10 cellular contexts compared by ENCODE assay signal in the genomic region with DNA sequence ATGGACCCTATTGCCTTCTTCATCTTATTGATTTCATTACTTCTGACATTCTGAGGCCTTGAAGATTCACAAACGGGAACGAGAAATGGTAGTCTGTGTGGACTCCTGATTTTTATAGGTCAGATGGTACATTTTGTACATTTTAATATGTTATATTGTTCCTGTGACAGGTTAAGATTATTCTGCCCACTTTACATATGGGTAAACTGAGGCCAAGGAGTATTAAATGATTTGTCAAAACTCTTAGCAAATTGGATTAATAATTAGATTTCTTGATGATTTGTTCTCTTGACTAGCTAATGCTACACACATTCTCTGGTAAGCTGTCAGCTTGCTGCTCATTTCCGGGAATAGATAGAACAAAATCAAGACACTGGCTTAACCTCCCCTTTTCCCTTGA. TPM values are rescaled to one million over a fixed set of nuclear protein-coding genes. Genes with fewer than 3 reads are reported as not detected.
DNase-seq lines count a peak whose midpoint lies in the region; ATAC-seq and TF ChIP-seq lines count a peak whose summit lies in the region.
"Had no signal": no experiment of that assay in that cellular context is flagged by ENCODE, and none has a peak within 500 bp of the region (broad histone marks: within the 10 kb centered on the region; RNA-seq: fewer than 3 reads in every experiment).

No MANE protein-coding gene starts in this region.

- H3K36me3 ChIP-seq in DOHH2 (ENCODE audit: control insufficient read depth, low read length) = peaks cover 45% of the 10 kb centered on the region
- H3K36me3 ChIP-seq in OCI-LY1 (ENCODE audit: insufficient read depth, low read length) = peaks cover 39% of the 10 kb centered on the region
- peaks cover 4 to 40% (median 21%) of the 10 kb centered on the region in 4 donors for H3K36me3 ChIP-seq in sigmoid colon

- H3K79me2 ChIP-seq in DOHH2 (ENCODE audit: control insufficient read depth, low read length) (peaks cover 38% of the 10 kb centered on the region), OCI-LY1 (ENCODE audit: insufficient read depth, low read length) (peaks cover 23% of the 10 kb centered on the region)

- no peaks in the 10 kb centered on the region; the same call in 1 of the 2 replicates for H4K20me1 ChIP-seq in DOHH2 (ENCODE audit: control insufficient read depth, insufficient read depth, low read depth, low read length)
- H4K20me1 ChIP-seq in OCI-LY1 (ENCODE audit: insufficient read depth, low read length) = no peaks in the 10 kb centered on the region

- H3K4me3 ChIP-seq in DOHH2 (ENCODE audit: low read length) = peak overlapping the region; percentile 99
- H3K4me3 ChIP-seq in OCI-LY1 (ENCODE audit: low read depth, low read length, poor library complexity, severe bottlenecking) = peak overlapping the region; percentile 88
- H3K4me3 ChIP-seq in epithelial cell of proximal tubule (ENCODE audit: low read depth, low read length) = peak overlapping the region; percentile 88
- H3K4me3 ChIP-seq in sigmoid colon = no peak overlapping the region

- DNase-seq in epithelial cell of proximal tubule (ENCODE audit: low read depth) = no peak
- no peak for DNase-seq in sigmoid colon
- no peak for DNase-seq in COR-L47 (lab: John Stamatoyannopoulos, UW)
- DNase-seq in D341Med (ENCODE audit: low spot score) = no peak
- DNase-seq: HCEC 1CT; stimulated activated naive B cell treated with anti-CD40 and anti-IgM and Interleukin-4, amounts not matched to agents 10 μg/mL and 1 μg/mL and 100 μg/mL, for 72 hours had no signal

- 95 to 96% methylated on average over 3 of the region's 3 CpGs for WGBS in sigmoid colon, 2 donors

- H3K9me3 ChIP-seq in DOHH2 (ENCODE audit: control insufficient read depth, insufficient read depth, low read length) = no peaks in the 10 kb centered on the region
- H3K9me3 ChIP-seq in OCI-LY1 (ENCODE audit: low read length) = no peaks in the 10 kb centered on the region
- no peaks in the 10 kb centered on the region for H3K9me3 ChIP-seq in sigmoid colon

- H3K4me1 ChIP-seq in DOHH2 (ENCODE audit: control insufficient read depth, low read length) = peaks cover 27% of the 10 kb centered on the region
- peaks cover 31% of the 10 kb centered on the region for H3K4me1 ChIP-seq in OCI-LY1 (ENCODE audit: insufficient read depth, low read length, severe bottlenecking)
- H3K4me1 ChIP-seq in sigmoid colon = peaks cover 0 to 33% (median 26%) of the 10 kb centered on the region in 4 donors

- H3F3A ChIP-seq in DOHH2 (ENCODE audit: control insufficient read depth, insufficient read depth) (no peaks in the 10 kb centered on the region), OCI-LY1 (ENCODE audit: insufficient read depth, low read length) (no peaks in the 10 kb centered on the region)

- no peak for TF ChIP-seq POLR2A in sigmoid colon (IDR thresholded peaks at IDR 0.05)

- peak overlapping the region; percentile 82; the same call in 1 of the 2 replicates for H3K9ac ChIP-seq in OCI-LY1 (ENCODE audit: low read length)

- H2AFZ ChIP-seq in OCI-LY1 (ENCODE audit: low read length) = no peak overlapping the region

- ATAC-seq in HG03571 (IDR thresholded peaks at IDR 0.05; ENCODE audit: unreplicated experiment) = no peak
- ATAC-seq in HG02759 (IDR thresholded peaks at IDR 0.05; ENCODE audit: unreplicated experiment) = no peak
- ATAC-seq: stimulated activated naive B cell treated with anti-CD40 and anti-IgM and Interleukin-4, amounts not matched to agents 10 μg/mL and 1 μg/mL and 100 μg/mL, for 72 hours had no signal

- H3K4me2 ChIP-seq in DOHH2 (ENCODE audit: low read length) (peak overlapping the region; percentile 70), OCI-LY1 (ENCODE audit: low read length) (peak overlapping the region; percentile 99)

- H3K27ac ChIP-seq in DOHH2 (ENCODE audit: low read depth, low read length) (no peak overlapping the region), OCI-LY1 (ENCODE audit: low read depth, low read length, poor library complexity, severe bottlenecking) (no peak overlapping the region), sigmoid colon (peak overlapping the region in 3 of 4 donors; percentile 93 to 96 (median 96))

- TF ChIP-seq CTCF in DOHH2 (IDR thresholded peaks at IDR 0.05; ENCODE audit: low read depth, low read length, poor library complexity, severe bottlenecking) = no peak
- TF ChIP-seq CTCF in OCI-LY1 (IDR thresholded peaks at IDR 0.05; ENCODE audit: low read length) = no peak
- no peak for TF ChIP-seq CTCF in epithelial cell of proximal tubule (conservative IDR thresholded peaks at IDR 0.05; ENCODE audit: low read depth, low read length)
- TF ChIP-seq CTCF in sigmoid colon (IDR thresholded peaks at IDR 0.05) = no peak

- intact Hi-C loops in sigmoid colon (cut with DNase I) = no loop called here

- no peak for TF ChIP-seq EP300 in sigmoid colon (IDR thresholded peaks at IDR 0.05)

- H3K27me3 ChIP-seq in DOHH2 (ENCODE audit: control insufficient read depth, low read length) (no peaks in the 10 kb centered on the region), OCI-LY1 (ENCODE audit: insufficient read depth, low read length) (no peaks in the 10 kb centered on the region), sigmoid colon (no peaks in the 10 kb centered on the region)

- no peaks in the 10 kb centered on the region for H3K9me2 ChIP-seq in DOHH2 (replicated peaks; ENCODE audit: control insufficient read depth, low read length)
- H3K9me2 ChIP-seq in OCI-LY1 (ENCODE audit: low read depth, low read length) = no peaks in the 10 kb centered on the region

RNA-seq across cellular contexts. Expression of a gene that starts 1.9 kb away (rescaled TPM):
- total RNA-seq in epithelial cell of proximal tubule (13.7 and 34.7 TPM in 2 replicates), sigmoid colon (10 to 100 TPM; 26.8 to 28.5 (median 27.7) TPM)
- polyA plus RNA-seq in sigmoid colon = 10 to 100 TPM in 2 of 3 donors, 1 to 10 TPM in 1; 6.0 to 12.8 (median 10.6) TPM

RNA-seq across cellular contexts. Expression of a gene that starts 8.4 kb away (rescaled TPM):
- 14.2 and 17.6 TPM in 2 replicates for total RNA-seq in epithelial cell of proximal tubule
- total RNA-seq in sigmoid colon = under 1 TPM in 1 of 4 donors, not detected in 3; 0.27 TPM
- polyA plus RNA-seq in sigmoid colon = 1 to 10 TPM in 2 of 3 donors, under 1 TPM in 1; 0.60 to 5.9 (median 2.8) TPM

RNA-seq across cellular contexts. Expression of a gene that starts 12.5 kb away (rescaled TPM):
- total RNA-seq in epithelial cell of proximal tubule (27.6 and 40.2 TPM in 2 replicates), sigmoid colon (10 to 100 TPM; 54.8 to 69.6 (median 55.8) TPM)
- 10 to 100 TPM; 16.2 to 32.2 (median 17.8) TPM for polyA plus RNA-seq in sigmoid colon

Comparison
In these comparisons a context has a peak if more than half of its experiments do, and no peak if none do; other contexts are left out.
1. H3K27ac ChIP-seq: peak in sigmoid colon (3 of 4); none in DOHH2 (single experiment) and OCI-LY1 (single experiment).
2. H3K4me3 ChIP-seq: peak in DOHH2 (single experiment), OCI-LY1 (single experiment) and epithelial cell of proximal tubule (single experiment); none in sigmoid colon (0 of 4).
3. RNA of a gene that starts 8.4 kb away (total RNA-seq): 14.2 to 17.6 TPM in epithelial cell of proximal tubule; 0.27 TPM in sigmoid colon; every median in the first group is over 10 times any median in the second.